12 cellular contexts compared by ENCODE assay signal in genomic region chr22:30116362-30117117, GRCh38. TPM values are rescaled to one million over a fixed set of nuclear protein-coding genes. Genes with fewer than 3 reads are reported as not detected.
DNase-seq lines count a peak whose midpoint lies in the region; ATAC-seq and TF ChIP-seq lines count a peak whose summit lies in the region.
"Had no signal": no experiment of that assay in that cellular context is flagged by ENCODE, and none has a peak within 500 bp of the region (broad histone marks: within the 10 kb centered on the region; RNA-seq: fewer than 3 reads in every experiment).

No MANE protein-coding gene starts in this region.

- peaks cover 52% of the 10 kb centered on the region for H3K4me1 Mint-ChIP-seq in activated T-helper 2 cell treated with anti-CD3 and anti-CD28 coated beads, Interferon-gamma antibody, Interleukin-2, Interleukin-4, amounts not matched to agents 10 μg/mL and 5 μg/mL and 100 μg/mL, durations not matched to agents 14 hours and 24 hours and 36 hours (ENCODE audit: low read depth)
- H3K4me1 Mint-ChIP-seq in activated naive CD4-positive, alpha-beta T cell treated with anti-CD3 and anti-CD28 coated beads, Interleukin-2, amount 10 ng/mL, durations not matched to agents 7 days and 5 days = peaks cover 30% of the 10 kb centered on the region
- H3K4me1 Mint-ChIP-seq in Caco-2 (ENCODE audit: low read depth, unreplicated experiment) = no peaks in the 10 kb centered on the region
- H3K4me1 Mint-ChIP-seq: stimulated activated memory B cell treated with anti-CD40 and anti-IgM and Interleukin-4, amounts not matched to agents 10 μg/mL and 1 μg/mL and 100 μg/mL, for 72 hours had no signal

- peak overlapping the region; percentile 42 for H3K27ac Mint-ChIP-seq in activated T-helper 2 cell treated with anti-CD3 and anti-CD28 coated beads, Interferon-gamma antibody, Interleukin-2, Interleukin-4, amounts not matched to agents 10 μg/mL and 5 μg/mL and 100 μg/mL, durations not matched to agents 14 hours and 24 hours and 36 hours
- no peak overlapping the region for H3K27ac Mint-ChIP-seq in activated naive CD4-positive, alpha-beta T cell treated with anti-CD3 and anti-CD28 coated beads, Interleukin-2, amount 10 ng/mL, durations not matched to agents 7 days and 5 days
- H3K27ac Mint-ChIP-seq in Caco-2 (ENCODE audit: unreplicated experiment) = no peak overlapping the region
- H3K27ac Mint-ChIP-seq: stimulated activated memory B cell treated with anti-CD40 and anti-IgM and Interleukin-4, amounts not matched to agents 10 μg/mL and 1 μg/mL and 100 μg/mL, for 72 hours had no signal

- CTCF ChIA-PET in activated naive CD4-positive, alpha-beta T cell treated with anti-CD3 and anti-CD28 coated beads, Interleukin-2, amount 10 ng/mL, durations not matched to agents 7 days and 5 days (lab: Charles Lee) = interaction anchor here (0.9 to 1.8 kb wide), 4 partner anchors 10 to 139 kb away, joined by 3 to 6 read pairs (median 4); no protein-coding TSS in a partner anchor
- CTCF ChIA-PET in Caco-2 (lab: Charles Lee) = no interaction called here

- no peaks in the 10 kb centered on the region; the same call in 1 of the 2 replicates for H3K4me1 ChIP-seq in Caco-2

- H3K9me3 ChIP-seq in Caco-2 = no peaks in the 10 kb centered on the region; the same call in 1 of the 2 replicates

- H3K27me3 Mint-ChIP-seq in activated T-helper 2 cell treated with anti-CD3 and anti-CD28 coated beads, Interferon-gamma antibody, Interleukin-2, Interleukin-4, amounts not matched to agents 10 μg/mL and 5 μg/mL and 100 μg/mL, durations not matched to agents 14 hours and 24 hours and 36 hours (ENCODE audit: low read depth) = no peaks in the 10 kb centered on the region
- H3K27me3 Mint-ChIP-seq in activated naive CD4-positive, alpha-beta T cell treated with anti-CD3 and anti-CD28 coated beads, Interleukin-2, amount 10 ng/mL, durations not matched to agents 7 days and 5 days = no peaks in the 10 kb centered on the region
- no peaks in the 10 kb centered on the region for H3K27me3 Mint-ChIP-seq in Caco-2 (ENCODE audit: insufficient read depth, unreplicated experiment)
- H3K27me3 Mint-ChIP-seq: stimulated activated memory B cell treated with anti-CD40 and anti-IgM and Interleukin-4, amounts not matched to agents 10 μg/mL and 1 μg/mL and 100 μg/mL, for 72 hours had no signal

- TF ChIP-seq CTCF in AG10803 (conservative IDR thresholded peaks at IDR 0.05; ENCODE audit: low read length) = no peak
- no peak for TF ChIP-seq CTCF in Caco-2 (IDR thresholded peaks at IDR 0.05; ENCODE audit: insufficient read depth in 1 of 2, low read depth in 1 of 2, low read length in 1 of 2, severe bottlenecking in 1 of 2, unreplicated experiment in 1 of 2)

- no peaks in the 10 kb centered on the region for H3K36me3 ChIP-seq in Caco-2 (ENCODE audit: control insufficient read depth, insufficient read depth, low read length)

- POLR2A ChIA-PET in Caco-2 (lab: Charles Lee) = interaction anchor here (0.5 kb wide), 2 partner anchors 48 to 210 kb away, joined by 3 read pairs; partner anchors contain the start of gene TBC1D10A

- H3K9me3 Mint-ChIP-seq in activated T-helper 2 cell treated with anti-CD3 and anti-CD28 coated beads, Interferon-gamma antibody, Interleukin-2, Interleukin-4, amounts not matched to agents 10 μg/mL and 5 μg/mL and 100 μg/mL, durations not matched to agents 14 hours and 24 hours and 36 hours = no peaks in the 10 kb centered on the region
- no peaks in the 10 kb centered on the region for H3K9me3 Mint-ChIP-seq in activated naive CD4-positive, alpha-beta T cell treated with anti-CD3 and anti-CD28 coated beads, Interleukin-2, amount 10 ng/mL, durations not matched to agents 7 days and 5 days
- no peaks in the 10 kb centered on the region for H3K9me3 Mint-ChIP-seq in Caco-2 (ENCODE audit: unreplicated experiment)
- H3K9me3 Mint-ChIP-seq: stimulated activated memory B cell treated with anti-CD40 and anti-IgM and Interleukin-4, amounts not matched to agents 10 μg/mL and 1 μg/mL and 100 μg/mL, for 72 hours had no signal

- no peak for ATAC-seq in GM21390 (IDR thresholded peaks at IDR 0.05; ENCODE audit: unreplicated experiment)
- ATAC-seq: stimulated activated memory B cell treated with anti-CD40 and anti-IgM and Interleukin-4, amounts not matched to agents 10 μg/mL and 1 μg/mL and 100 μg/mL, for 72 hours had no signal

- no peak overlapping the region for H3K4me3 ChIP-seq in AG10803 (ENCODE audit: low read length)
- H3K4me3 ChIP-seq in Caco-2 (ENCODE audit: low read depth, low read length) = no peak overlapping the region

- DNase-seq in AG10803 (ENCODE audit: low read depth) (peak; percentile 72), HPDE6-E6E7 (ENCODE audit: extremely low spot score) (peak; percentile 41), kidney glomerular epithelial cell (lab: John Stamatoyannopoulos, UW) (peak; percentile 58), posterior cingulate gyrus (no peak), Caco-2 (no peak)
- no peak for DNase-seq in activated T-helper 2 cell treated with anti-CD3 and anti-CD28 coated beads, Interferon-gamma antibody, Interleukin-2, Interleukin-4, amounts not matched to agents 10 μg/mL and 5 μg/mL and 100 μg/mL, durations not matched to agents 14 hours and 24 hours and 36 hours (ENCODE audit: low spot score)
- no peak for DNase-seq in activated naive CD4-positive, alpha-beta T cell treated with anti-CD3 and anti-CD28 coated beads, Interleukin-2, amount 10 ng/mL, durations not matched to agents 7 days and 5 days
- DNase-seq: hypothalamus, MM.1S had no signal

- peaks cover 23% of the 10 kb centered on the region for H3K36me3 Mint-ChIP-seq in activated T-helper 2 cell treated with anti-CD3 and anti-CD28 coated beads, Interferon-gamma antibody, Interleukin-2, Interleukin-4, amounts not matched to agents 10 μg/mL and 5 μg/mL and 100 μg/mL, durations not matched to agents 14 hours and 24 hours and 36 hours (ENCODE audit: low read depth)
- H3K36me3 Mint-ChIP-seq in activated naive CD4-positive, alpha-beta T cell treated with anti-CD3 and anti-CD28 coated beads, Interleukin-2, amount 10 ng/mL, durations not matched to agents 7 days and 5 days = peaks cover 6% of the 10 kb centered on the region
- H3K36me3 Mint-ChIP-seq in Caco-2 (ENCODE audit: insufficient read depth, unreplicated experiment) = no peaks in the 10 kb centered on the region
- H3K36me3 Mint-ChIP-seq: stimulated activated memory B cell treated with anti-CD40 and anti-IgM and Interleukin-4, amounts not matched to agents 10 μg/mL and 1 μg/mL and 100 μg/mL, for 72 hours had no signal

- no TSS peak for BruUV-seq in Caco-2 (replicated peaks; lab: Mats Ljungman, UMichigan)

- H3K27me3 ChIP-seq in Caco-2 (replicated peaks; ENCODE audit: control insufficient read depth, insufficient read depth, low read length) = no peaks in the 10 kb centered on the region

- intact Hi-C loops in activated T-helper 2 cell treated with anti-CD3 and anti-CD28 coated beads, Interferon-gamma antibody, Interleukin-2, Interleukin-4, amounts not matched to agents 10 μg/mL and 5 μg/mL and 100 μg/mL, durations not matched to agents 14 hours and 24 hours and 36 hours (cut with micrococcal nuclease) = no loop called here
- intact Hi-C loops in posterior cingulate gyrus (cut with DNase I) (no loop called here), Caco-2 (cut with micrococcal nuclease; ENCODE audit: unreplicated experiment) (no loop called here)

- no peak overlapping the region for H3K4me3 Mint-ChIP-seq in activated T-helper 2 cell treated with anti-CD3 and anti-CD28 coated beads, Interferon-gamma antibody, Interleukin-2, Interleukin-4, amounts not matched to agents 10 μg/mL and 5 μg/mL and 100 μg/mL, durations not matched to agents 14 hours and 24 hours and 36 hours (ENCODE audit: low read depth)
- H3K4me3 Mint-ChIP-seq in activated naive CD4-positive, alpha-beta T cell treated with anti-CD3 and anti-CD28 coated beads, Interleukin-2, amount 10 ng/mL, durations not matched to agents 7 days and 5 days = no peak overlapping the region
- H3K4me3 Mint-ChIP-seq in Caco-2 (ENCODE audit: unreplicated experiment) = no peak overlapping the region
- H3K4me3 Mint-ChIP-seq: stimulated activated memory B cell treated with anti-CD40 and anti-IgM and Interleukin-4, amounts not matched to agents 10 μg/mL and 1 μg/mL and 100 μg/mL, for 72 hours had no signal

RNA-seq across cellular contexts. Expression of gene HORMAD2, which starts 36.3 kb away (rescaled TPM):
- total RNA-seq in activated T-helper 2 cell treated with anti-CD3 and anti-CD28 coated beads, Interferon-gamma antibody, Interleukin-2, Interleukin-4, amounts not matched to agents 10 μg/mL and 5 μg/mL and 100 μg/mL, durations not matched to agents 14 hours and 24 hours and 36 hours = 0.48 and 0.53 TPM in 2 replicates
- total RNA-seq in Caco-2 (2022) = 2.4 and 3.1 TPM in 2 replicates
- total RNA-seq: mucosa of gallbladder had no signal

Comparison
In these comparisons a context has a peak if more than half of its experiments do, and no peak if none do; other contexts are left out.
1. DNase-seq: peak in AG10803 (single experiment), HPDE6-E6E7 (single experiment) and kidney glomerular epithelial cell (single experiment); none in activated T-helper 2 cell treated with anti-CD3 and anti-CD28 coated beads, Interferon-gamma antibody, Interleukin-2, Interleukin-4, amounts not matched to agents 10 μg/mL and 5 μg/mL and 100 μg/mL, durations not matched to agents 14 hours and 24 hours and 36 hours (single experiment), activated naive CD4-positive, alpha-beta T cell treated with anti-CD3 and anti-CD28 coated beads, Interleukin-2, amount 10 ng/mL, durations not matched to agents 7 days and 5 days (single experiment), posterior cingulate gyrus (0 of 10) and Caco-2 (0 of 2).